In the genomic region with DNA sequence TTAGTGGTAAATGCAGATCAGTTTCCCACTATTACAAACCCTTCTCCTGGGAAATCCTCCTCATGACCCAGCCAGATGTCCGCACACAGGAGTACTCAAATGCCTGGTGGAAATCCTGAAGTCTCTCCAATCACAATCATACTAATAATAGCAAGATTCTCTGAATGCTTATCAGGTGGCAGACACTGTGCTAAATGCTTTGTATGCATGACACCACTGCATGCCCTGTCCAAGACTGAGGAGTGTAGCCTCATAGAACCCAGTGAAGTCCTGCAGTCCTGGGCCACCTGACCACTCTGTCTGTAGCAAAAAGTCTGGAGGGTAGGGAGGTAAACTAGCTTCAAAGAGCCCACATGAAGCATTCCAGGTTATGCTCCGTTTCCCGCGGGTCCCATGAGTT, we compare ENCODE assay signal across 14 cellular contexts.
A peak's percentile ranks its signal among the peaks of the same experiment; 100 is the strongest.
DNase-seq lines count a peak whose midpoint lies in the region; ATAC-seq and TF ChIP-seq lines count a peak whose summit lies in the region.
"Had no signal": no experiment of that assay in that cellular context is flagged by ENCODE, and none has a peak within 500 bp of the region (broad histone marks: within the 10 kb centered on the region; RNA-seq: fewer than 3 reads in every experiment).

No MANE protein-coding gene starts in this region.

- H3K9me3 ChIP-seq in cardiac muscle cell (ENCODE audit: low read depth) (no peaks in the 10 kb centered on the region), neural progenitor cell (ENCODE audit: low read depth) (no peaks in the 10 kb centered on the region), T-helper 17 cell (ENCODE audit: control insufficient read depth, low read length, poor library complexity, severe bottlenecking) (no peaks in the 10 kb centered on the region)

- CTCF ChIA-PET in Calu3 (lab: Charles Lee), result interaction anchor here (1.2 to 1.7 kb wide), 4 partner anchors 11 to 130 kb away, joined by 4 to 8 read pairs (median 5); no protein-coding TSS in a partner anchor
- CTCF ChIA-PET in activated CD4-positive, alpha-beta T cell treated with anti-CD3 and anti-CD28 coated beads for 36 hours (lab: Charles Lee), result no interaction called here

- intact Hi-C loops in Calu3 (cut with micrococcal nuclease; ENCODE audit: unreplicated experiment), result loop anchor here (2.0 kb wide), 1 partner anchor 37 kb away; no protein-coding TSS in a partner anchor
- intact Hi-C loops in left ventricle myocardium superior (cut with micrococcal nuclease), result no loop called here
- intact Hi-C loops in activated CD4-positive, alpha-beta T cell treated with anti-CD3 and anti-CD28 coated beads for 36 hours (cut with DNase I, micrococcal nuclease), result loop anchor here in 1 of 2 experiments (10.0 kb wide), 1 partner anchor 1535 kb away; no protein-coding TSS in a partner anchor

- no peaks in the 10 kb centered on the region for H3K27me3 Mint-ChIP-seq in Calu3 (ENCODE audit: unreplicated experiment)
- H3K27me3 Mint-ChIP-seq in neural progenitor cell (ENCODE audit: insufficient read depth, low read depth), result peaks cover 3% of the 10 kb centered on the region
- no peaks in the 10 kb centered on the region for H3K27me3 Mint-ChIP-seq in activated CD4-positive, alpha-beta T cell treated with anti-CD3 and anti-CD28 coated beads for 36 hours
- no peaks in the 10 kb centered on the region for H3K27me3 Mint-ChIP-seq in T-helper 17 cell
- H3K27me3 Mint-ChIP-seq: B cell; CD4-positive, alpha-beta T cell had no signal

- H3K4me3 Mint-ChIP-seq in Calu3 (ENCODE audit: low read depth, unreplicated experiment) (no peak overlapping the region), neural progenitor cell (no peak overlapping the region), T-helper 17 cell (no peak overlapping the region)
- no peak overlapping the region for H3K4me3 Mint-ChIP-seq in activated CD4-positive, alpha-beta T cell treated with anti-CD3 and anti-CD28 coated beads for 36 hours
- H3K4me3 Mint-ChIP-seq: B cell; CD4-positive, alpha-beta T cell; H9 had no signal

- H3K27ac Mint-ChIP-seq in Calu3 (ENCODE audit: unreplicated experiment), result peak overlapping the region; percentile 38
- peak overlapping the region; percentile 36 for H3K27ac Mint-ChIP-seq in neural progenitor cell
- no peak overlapping the region for H3K27ac Mint-ChIP-seq in activated CD4-positive, alpha-beta T cell treated with anti-CD3 and anti-CD28 coated beads for 36 hours
- no peak overlapping the region for H3K27ac Mint-ChIP-seq in T-helper 17 cell
- H3K27ac Mint-ChIP-seq: B cell; CD4-positive, alpha-beta T cell; H9 had no signal

- no peak for TF ChIP-seq CTCF in Calu3 (IDR thresholded peaks at IDR 0.05; ENCODE audit: unreplicated experiment)
- TF ChIP-seq CTCF in cardiac muscle cell (IDR thresholded peaks at IDR 0.05; ENCODE audit: low read depth, low read length), result no peak
- TF ChIP-seq CTCF in neural progenitor cell (IDR thresholded peaks at IDR 0.05), result no peak

- ATAC-seq in left ventricle myocardium superior (peak; percentile 99), T-helper 17 cell (no peak)
- ATAC-seq in activated CD4-positive, alpha-beta T cell treated with anti-CD3 and anti-CD28 coated beads for 36 hours, result no peak
- ATAC-seq: GM12878 had no signal

- peaks cover 13% of the 10 kb centered on the region for H3K4me1 ChIP-seq in cardiac muscle cell (ENCODE audit: low read depth)
- H3K4me1 ChIP-seq in neural progenitor cell, result peaks cover 4% of the 10 kb centered on the region

- H3K9ac ChIP-seq in neural progenitor cell, result no peak overlapping the region

- H3K4me1 Mint-ChIP-seq in Calu3 (ENCODE audit: low read depth, unreplicated experiment), result peaks cover 15% of the 10 kb centered on the region
- H3K4me1 Mint-ChIP-seq in neural progenitor cell, result peaks cover 6% of the 10 kb centered on the region
- H3K4me1 Mint-ChIP-seq in activated CD4-positive, alpha-beta T cell treated with anti-CD3 and anti-CD28 coated beads for 36 hours, result no peaks in the 10 kb centered on the region
- H3K4me1 Mint-ChIP-seq in T-helper 17 cell, result no peaks in the 10 kb centered on the region
- H3K4me1 Mint-ChIP-seq: B cell had no signal

- H3K36me3 ChIP-seq in cardiac muscle cell (no peaks in the 10 kb centered on the region), neural progenitor cell (no peaks in the 10 kb centered on the region)

- POLR2A ChIA-PET in activated CD4-positive, alpha-beta T cell treated with anti-CD3 and anti-CD28 coated beads for 36 hours (lab: Charles Lee), result no interaction called here

- no peak overlapping the region for H3K4me2 ChIP-seq in neural progenitor cell

- H3K4me3 ChIP-seq in cardiac muscle cell (no peak overlapping the region), neural progenitor cell (no peak overlapping the region)
- H3K4me3 ChIP-seq: GM12878 had no signal

- BruUV-seq in Calu3 (replicated peaks; lab: Mats Ljungman, UMichigan), result no TSS peak

- no peaks in the 10 kb centered on the region for H4K20me1 ChIP-seq in neural progenitor cell (ENCODE audit: low read depth)

- no peaks in the 10 kb centered on the region for H3K79me2 ChIP-seq in neural progenitor cell (ENCODE audit: low read depth)

- no peaks in the 10 kb centered on the region for H3F3A ChIP-seq in neural progenitor cell (ENCODE audit: low read depth)

- H3K27ac ChIP-seq in cardiac muscle cell (peak overlapping the region; percentile 4), neural progenitor cell (no peak overlapping the region)

- H3K27me3 ChIP-seq in cardiac muscle cell, result no peaks in the 10 kb centered on the region
- no peaks in the 10 kb centered on the region for H3K27me3 ChIP-seq in neural progenitor cell

- no peak overlapping the region for H2AFZ ChIP-seq in neural progenitor cell (replicated peaks)

- H3K9me3 Mint-ChIP-seq in Calu3 (ENCODE audit: low read depth, unreplicated experiment) (no peaks in the 10 kb centered on the region), neural progenitor cell (peaks cover 3% of the 10 kb centered on the region)
- H3K9me3 Mint-ChIP-seq in activated CD4-positive, alpha-beta T cell treated with anti-CD3 and anti-CD28 coated beads for 36 hours (ENCODE audit: low read depth), result peaks cover 2% of the 10 kb centered on the region
- H3K9me3 Mint-ChIP-seq: CD4-positive, alpha-beta T cell; H9 had no signal

- DNase-seq in Calu3 (no peak), cardiac muscle cell (ENCODE audit: low read depth in 1 of 2, low spot score in 1 of 2) (peak in 1 of 2 donors; percentile 27), left ventricle myocardium superior (no peak), neural progenitor cell (ENCODE audit: low spot score) (no peak), T-helper 17 cell (no peak)
- no peak for DNase-seq in activated CD4-positive, alpha-beta T cell treated with anti-CD3 and anti-CD28 coated beads for 36 hours
- no peak for DNase-seq in activated CD4-positive, alpha-beta T cell treated with anti-CD3 and anti-CD28 coated beads, Interleukin-2, amount 50 U/mL, for 4 hours
- DNase-seq: C1 segment of cervical spinal cord; CD4-positive, alpha-beta T cell; DMS79; GOT3; H9 had no signal

- H3K36me3 Mint-ChIP-seq in Calu3 (ENCODE audit: insufficient read depth, unreplicated experiment) (no peaks in the 10 kb centered on the region), neural progenitor cell (no peaks in the 10 kb centered on the region), T-helper 17 cell (ENCODE audit: low read depth) (no peaks in the 10 kb centered on the region)
- no peaks in the 10 kb centered on the region for H3K36me3 Mint-ChIP-seq in activated CD4-positive, alpha-beta T cell treated with anti-CD3 and anti-CD28 coated beads for 36 hours (ENCODE audit: low read depth)

Comparison
In these comparisons a context has a peak if more than half of its experiments do, and no peak if none do; other contexts are left out.
1. H3K27ac Mint-ChIP-seq: peak in Calu3 (single experiment) and neural progenitor cell (single experiment); none in activated CD4-positive, alpha-beta T cell treated with anti-CD3 and anti-CD28 coated beads for 36 hours (single experiment) and T-helper 17 cell (single experiment).